Comparison of ENCODE assay signal across 22 cellular contexts in genomic region chr18:49189772-49190171, GRCh38.
DNase-seq lines count a peak whose midpoint lies in the region; ATAC-seq, FAIRE-seq and TF ChIP-seq lines count a peak whose summit lies in the region.
"Had no signal": no experiment of that assay in that cellular context is flagged by ENCODE, and none has a peak within 500 bp of the region (broad histone marks: within the 10 kb centered on the region; RNA-seq: fewer than 3 reads in every experiment).

No MANE protein-coding gene starts in this region.

- no peak for TF ChIP-seq POLR2A in GM12891 (IDR thresholded peaks at IDR 0.05; ENCODE audit: low read depth, low read length)

- DNase-seq in AG20443 (ENCODE audit: low spot score) (peak; percentile 37), SK-MEL-5 (ENCODE audit: low read depth, low spot score) (peak; percentile 83), fibroblast of gingiva (ENCODE audit: low read depth) (peak; percentile 17), midbrain (lab: John Stamatoyannopoulos, UW) (peak; percentile 64), GM12891 (ENCODE audit: insufficient read length, low spot score) (no peak), iPS-NIHi11 (ENCODE audit: low spot score) (no peak)
- no peak for DNase-seq in activated naive CD4-positive, alpha-beta T cell treated with Interleukin-2 at 50 U/mL for 16 hours
- DNase-seq: activated CD4-positive, alpha-beta T cell treated with anti-CD3 and anti-CD28 coated beads, Interleukin-2, amount 50 U/mL, for 4 hours; activated effector memory CD4-positive, alpha-beta T cell treated with anti-CD3 and anti-CD28 coated beads, Interleukin-2, amount 50 U/mL, for 16 hours; adrenal gland; DMS153; endodermal cell; islet precursor cell; lower lobe of right lung; NCI-H1105; NCI-H2081; NCI-H446 treated with DMSO at 0.1 percent for 48 hours; NK-92 treated with Interleukin-12 subunit alpha and Interleukin-12 subunit beta, amount 100 ng/mL, for 24 hours; Peyer's patch had no signal

- ATAC-seq in HG02981 (IDR thresholded peaks at IDR 0.05; ENCODE audit: unreplicated experiment): no peak
- ATAC-seq: lower lobe of right lung had no signal

- FAIRE-seq in GM12891 (lab: Jason Lieb, UNC): no peak
- FAIRE-seq: GM12892, H1 had no signal

- in situ Hi-C loops in SK-MEL-5 (cut with HindIII; ENCODE audit: low pct_unique_long_range_greater_than_20kb, low sequenced_read_pairs): no loop called here

TF ChIP-seq in GM12891, 5 proteins besides CTCF, POLR2A, EP300 and RAD21:
- TF ChIP-seq POU2F2 (IDR thresholded peaks at IDR 0.05; ENCODE audit: low read depth, low read length) (no peak), SPI1 (IDR thresholded peaks at IDR 0.05; ENCODE audit: low read depth, low read length) (no peak), POLR2AphosphoS5 (IDR thresholded peaks at IDR 0.05; ENCODE audit: low read depth, low read length) (no peak), TAF1 (IDR thresholded peaks at IDR 0.05; ENCODE audit: low read depth, low read length) (no peak), PAX5 (IDR thresholded peaks at IDR 0.05; ENCODE audit: insufficient read depth, low read length, severe bottlenecking) (no peak)
TF ChIP-seq in GM12891: peak in this region for 0.

Comparison
In these comparisons a context has a peak if more than half of its experiments do, and no peak if none do; other contexts are left out.
1. DNase-seq: peak in AG20443 (single experiment), SK-MEL-5 (single experiment), fibroblast of gingiva (single experiment) and midbrain (single experiment); none in activated naive CD4-positive, alpha-beta T cell treated with Interleukin-2 at 50 U/mL for 16 hours (single experiment), GM12891 (single experiment) and iPS-NIHi11 (single experiment).